ENCODE assay signal across 1 cellular context in the genomic region with DNA sequence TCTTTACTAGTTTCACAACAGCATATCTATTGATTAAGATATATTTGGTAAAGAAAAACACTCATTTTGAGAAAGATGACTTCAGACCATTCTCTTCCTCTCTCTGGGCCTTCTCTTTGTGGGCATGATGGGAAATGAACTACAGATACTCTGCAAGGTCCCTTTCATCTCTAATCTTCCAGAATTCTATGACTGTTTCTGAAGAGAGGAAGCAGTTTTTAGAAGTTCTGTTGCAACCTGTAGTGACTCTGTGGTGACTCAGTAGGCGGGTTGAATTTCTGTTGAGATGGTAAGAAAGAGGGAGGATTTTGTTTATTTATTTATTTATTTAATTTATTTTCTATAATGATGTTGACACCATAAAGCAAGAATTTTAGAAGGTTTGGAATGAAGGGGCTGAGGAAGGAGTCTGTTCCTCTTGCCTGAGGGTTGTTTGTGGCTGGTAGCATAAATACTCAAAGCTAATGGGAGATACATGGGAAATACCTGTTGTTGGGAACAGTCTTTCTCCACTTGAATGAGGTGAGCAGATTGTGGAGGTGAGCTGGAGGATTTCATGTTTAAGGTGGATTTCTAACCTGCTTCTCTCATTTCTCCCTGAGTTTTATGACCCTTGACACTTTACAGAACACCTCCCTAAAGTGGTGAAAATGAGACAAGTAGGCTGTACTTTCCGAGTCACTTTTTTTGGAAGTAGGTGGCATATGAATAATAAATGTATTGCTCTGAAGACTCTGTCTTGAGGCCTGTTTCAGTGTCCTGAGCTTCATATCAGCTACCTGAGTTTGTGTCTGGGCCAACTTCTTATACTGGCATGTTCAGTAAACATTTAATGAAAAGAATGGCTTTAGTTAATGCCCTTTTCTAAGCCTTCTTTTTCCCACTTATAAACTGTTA.
TF ChIP-seq lines count a peak whose summit lies in the region.

No MANE protein-coding gene starts in this region.

TF ChIP-seq in GM12878, 131 proteins besides CTCF, POLR2A, EP300 and RAD21 (continued from another document):
- no peak for TF ChIP-seq ZNF592 (IDR thresholded peaks at IDR 0.05)
- no peak for TF ChIP-seq NFXL1 (IDR thresholded peaks at IDR 0.05; ENCODE audit: borderline replicate concordance)
